Comparison of ENCODE assay signal across 12 cellular contexts in the genomic region with DNA sequence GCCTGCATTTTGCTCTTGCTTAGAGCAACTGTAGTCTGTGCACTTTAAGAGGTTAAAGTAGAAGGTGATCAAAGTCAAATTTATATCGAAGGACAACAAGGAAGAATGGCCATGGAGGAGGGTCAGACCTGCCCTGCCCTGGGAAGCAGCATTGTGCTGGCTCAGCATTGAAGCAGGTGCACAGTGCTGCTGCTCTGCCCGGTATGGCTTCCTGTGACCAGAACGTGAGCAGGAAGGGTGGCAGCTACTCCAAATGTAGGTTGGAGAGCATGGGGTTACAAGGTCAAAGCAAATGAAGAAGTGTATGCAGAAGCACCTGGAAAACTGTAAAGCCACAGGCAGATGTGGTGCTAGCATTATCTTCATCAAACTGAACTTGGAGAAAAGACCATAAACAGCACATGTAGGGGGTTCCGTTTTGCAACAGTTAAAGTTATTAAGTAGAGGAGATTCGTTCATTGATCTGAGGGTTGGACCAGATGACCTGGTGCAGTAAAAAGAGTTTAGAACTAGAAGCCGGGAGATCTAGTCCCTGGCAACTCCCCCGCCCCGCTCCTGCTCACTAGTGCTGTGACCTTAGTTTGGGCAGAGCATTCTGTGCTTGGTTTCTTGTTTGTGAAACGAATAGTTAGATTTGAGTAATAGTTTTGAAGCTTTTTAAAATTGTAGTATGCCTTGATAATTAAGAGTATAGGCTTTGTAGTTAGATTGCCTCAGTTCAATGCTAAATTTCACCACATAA.
"Had no signal": no experiment of that assay in that cellular context is flagged by ENCODE, and none has a peak within 500 bp of the region (broad histone marks: within the 10 kb centered on the region; RNA-seq: fewer than 3 reads in every experiment).

No MANE protein-coding gene starts in this region.

- H3K36me3 ChIP-seq: breast epithelium, spleen, upper lobe of left lung had no signal

- H3K27me3 ChIP-seq: breast epithelium, spleen, upper lobe of left lung had no signal

- DNase-seq: aorta; cerebellar nuclear complex; endodermal cell; head of caudate nucleus; spleen; stimulated activated naive CD8-positive, alpha-beta T cell treated with anti-CD3 and anti-CD28 coated beads, Interleukin-15, amount 100 ng/mL, for 72 hours; upper lobe of left lung had no signal

- H3K9me3 ChIP-seq: breast epithelium, spleen, upper lobe of left lung had no signal

- H3K27ac ChIP-seq: breast epithelium, spleen, upper lobe of left lung had no signal

- FAIRE-seq: frontal cortex had no signal

- H3K4me3 ChIP-seq: breast epithelium, lung, spleen, upper lobe of left lung had no signal

- ATAC-seq: activated CD4-positive, CD25-positive, alpha-beta regulatory T cell treated with anti-CD3 and anti-CD28 coated beads, Interleukin-2, amount 50 U/mL, for 24 hours; sciatic nerve; stimulated activated naive CD8-positive, alpha-beta T cell treated with anti-CD3 and anti-CD28 coated beads, Interleukin-15, amount 100 ng/mL, for 72 hours had no signal

- H3K4me1 ChIP-seq: breast epithelium, spleen, upper lobe of left lung had no signal
